9 cellular contexts compared by ENCODE assay signal in genomic region chr4:8198206-8198905, GRCh38. TPM values are rescaled to one million over a fixed set of nuclear protein-coding genes. Genes with fewer than 3 reads are reported as not detected.
DNase-seq lines count a peak whose midpoint lies in the region; ATAC-seq and TF ChIP-seq lines count a peak whose summit lies in the region.
"Had no signal": no experiment of that assay in that cellular context is flagged by ENCODE, and none has a peak within 500 bp of the region (broad histone marks: within the 10 kb centered on the region; RNA-seq: fewer than 3 reads in every experiment).

No MANE protein-coding gene starts in this region.

- no peak for TF ChIP-seq EP300 in tibial nerve (IDR thresholded peaks at IDR 0.05)
- no peak for TF ChIP-seq EP300 in ovary (IDR thresholded peaks at IDR 0.05)

- H3K9me3 ChIP-seq in tibial nerve (no peaks in the 10 kb centered on the region), ovary (no peaks in the 10 kb centered on the region)

- WGBS in tibial nerve, 2 donors: 71 to 77% methylated on average over 12 to 16 of the region's 17 CpGs
- WGBS in ovary, 3 donors: 73 to 84% (median 77%) methylated on average over 17 of the region's 17 CpGs

- CTCF ChIA-PET in WTC11 (lab: Charles Lee): interaction anchor here (1.2 to 4.7 kb wide), 3 partner anchors 22 to 122 kb away, joined by 3 to 22 read pairs (median 4); no protein-coding TSS in a partner anchor

- POLR2A ChIA-PET in WTC11 (lab: Charles Lee): interaction anchor here (0.6 kb wide), 1 partner anchor 1164 kb away, joined by 4 read pairs; no protein-coding TSS in a partner anchor

- no peak for DNase-seq in activated T-cell treated with anti-CD3 and anti-CD28 coated beads, Interleukin-2, amount 50 U/mL, for 4 hours
- no peak for DNase-seq in activated T-cell treated with anti-CD3 and anti-CD28 coated beads for 4 hours
- DNase-seq in WTC11 (ENCODE audit: low spot score): no peak
- DNase-seq in left colon: peak; percentile 69 to 77
- no peak for DNase-seq in tibial nerve (ENCODE audit: low spot score in 2 of 2)
- DNase-seq in middle frontal gyrus (ENCODE audit: extremely low spot score, low spot score): no peak
- no peak for DNase-seq in ovary
- no peak for DNase-seq in islet precursor cell
- DNase-seq: NCI-H1105 had no signal

- H3K4me3 ChIP-seq in tibial nerve: peak overlapping the region in 1 of 4 donors; percentile 49
- H3K4me3 ChIP-seq in ovary: no peak overlapping the region

- TF ChIP-seq POLR2A in tibial nerve (IDR thresholded peaks at IDR 0.05) (no peak), ovary (IDR thresholded peaks at IDR 0.05) (no peak)

- H3K27ac ChIP-seq in tibial nerve (peak overlapping the region in 3 of 4 donors; percentile 9 to 84 (median 12)), ovary (peak overlapping the region in 1 of 2 donors; percentile 12)

- H3K27ac Mint-ChIP-seq in WTC11: peak overlapping the region; percentile 50; the same call in 1 of the 2 replicates

- H3K4me1 ChIP-seq in tibial nerve (peaks cover 0 to 40% (median 28%) of the 10 kb centered on the region in 4 donors), ovary (ENCODE audit: insufficient read depth) (peaks cover 12% of the 10 kb centered on the region)

- peaks cover 42% of the 10 kb centered on the region for H3K4me1 Mint-ChIP-seq in activated T-cell treated with anti-CD3 and anti-CD28 coated beads, Interleukin-2, amount 50 U/mL, for 4 hours (ENCODE audit: low read depth)
- peaks cover 3% of the 10 kb centered on the region; the same call in 1 of the 2 replicates for H3K4me1 Mint-ChIP-seq in WTC11

- no peaks in the 10 kb centered on the region for H3K27me3 Mint-ChIP-seq in activated T-cell treated with anti-CD3 and anti-CD28 coated beads, Interleukin-2, amount 50 U/mL, for 4 hours (ENCODE audit: low read depth)
- H3K27me3 Mint-ChIP-seq in WTC11 (ENCODE audit: low read depth): no peaks in the 10 kb centered on the region

- no peaks in the 10 kb centered on the region for H3K9me3 Mint-ChIP-seq in activated T-cell treated with anti-CD3 and anti-CD28 coated beads, Interleukin-2, amount 50 U/mL, for 4 hours
- no peaks in the 10 kb centered on the region for H3K9me3 Mint-ChIP-seq in WTC11

- H3K4me3 Mint-ChIP-seq in activated T-cell treated with anti-CD3 and anti-CD28 coated beads, Interleukin-2, amount 50 U/mL, for 4 hours: peak overlapping the region; percentile 88
- no peak overlapping the region for H3K4me3 Mint-ChIP-seq in WTC11

- H3K36me3 Mint-ChIP-seq in activated T-cell treated with anti-CD3 and anti-CD28 coated beads, Interleukin-2, amount 50 U/mL, for 4 hours (ENCODE audit: insufficient read depth): no peaks in the 10 kb centered on the region
- H3K36me3 Mint-ChIP-seq in WTC11: no peaks in the 10 kb centered on the region

- no peak for TF ChIP-seq CTCF in WTC11 (IDR thresholded peaks at IDR 0.05)
- no peak for TF ChIP-seq CTCF in tibial nerve (IDR thresholded peaks at IDR 0.05)
- no peak for TF ChIP-seq CTCF in ovary (IDR thresholded peaks at IDR 0.05)

- H3K27me3 ChIP-seq in tibial nerve (no peaks in the 10 kb centered on the region), ovary (no peaks in the 10 kb centered on the region)

- intact Hi-C loops in left colon (cut with DNase I, micrococcal nuclease) (no loop called here), ovary (cut with DNase I) (no loop called here)

- H3K36me3 ChIP-seq in tibial nerve (no peaks in the 10 kb centered on the region), ovary (no peaks in the 10 kb centered on the region)

- no peak for ATAC-seq in activated T-cell treated with anti-CD3 and anti-CD28 coated beads, Interleukin-2, amount 50 U/mL, for 4 hours
- ATAC-seq in WTC11: no peak
- ATAC-seq in left colon: peak; percentile 60

TF ChIP-seq in WTC11, 78 proteins besides CTCF, POLR2A, EP300 and RAD21 (continues in another document):
- TF ChIP-seq GTF2I (CRISPR knock-in tag; conservative IDR thresholded peaks at IDR 0.05): no peak
- TF ChIP-seq RORB (CRISPR knock-in tag; IDR thresholded peaks at IDR 0.05): no peak
- no peak for TF ChIP-seq FOXJ3 (CRISPR knock-in tag; IDR thresholded peaks at IDR 0.05; ENCODE audit: borderline replicate concordance)
- TF ChIP-seq PRDM15 (CRISPR knock-in tag; IDR thresholded peaks at IDR 0.05): no peak
- no peak for TF ChIP-seq ERG (CRISPR knock-in tag; IDR thresholded peaks at IDR 0.05)
- TF ChIP-seq ZNF512 (CRISPR knock-in tag; IDR thresholded peaks at IDR 0.05; ENCODE audit: borderline replicate concordance): no peak
- TF ChIP-seq ESRRA (CRISPR knock-in tag; IDR thresholded peaks at IDR 0.05; ENCODE audit: borderline replicate concordance): no peak
- no peak for TF ChIP-seq ZNF138 (CRISPR knock-in tag; conservative IDR thresholded peaks at IDR 0.05)
- TF ChIP-seq E2F5 (CRISPR knock-in tag; IDR thresholded peaks at IDR 0.05): no peak

RNA-seq across cellular contexts. Expression of gene SH3TC1, which starts 0.7 kb away (rescaled TPM):
- total RNA-seq in activated T-cell treated with anti-CD3 and anti-CD28 coated beads, Interleukin-2, amount 50 U/mL, for 4 hours: 1 to 10 TPM; 3.0 to 8.8 (median 4.0) TPM
- 0.42 to 0.64 TPM (median 0.55 TPM) in 3 replicates for total RNA-seq in WTC11 (2021)
- 10 to 100 TPM; 13.8 to 18.3 TPM for total RNA-seq in left colon
- total RNA-seq in tibial nerve: 100 to 1,000 TPM in 1 of 4 donors, 10 to 100 TPM in 3; 31.6 to 176 (median 69.7) TPM
- 10 to 100 TPM in 3 of 7 donors, 1 to 10 TPM in 4; 4.6 to 34.5 (median 7.7) TPM for total RNA-seq in ovary
- 1 to 10 TPM; 1.1 to 3.4 TPM for polyA plus RNA-seq in ovary

RNA-seq across cellular contexts. Expression of gene ABLIM2, which starts 39.7 kb away (rescaled TPM):
- under 1 TPM; 0.26 to 0.54 (median 0.30) TPM for total RNA-seq in activated T-cell treated with anti-CD3 and anti-CD28 coated beads, Interleukin-2, amount 50 U/mL, for 4 hours
- 2.6 to 3.9 TPM (median 2.8 TPM) in 3 replicates for total RNA-seq in WTC11 (2021)
- 10 to 100 TPM; 18.7 to 24.4 TPM for total RNA-seq in left colon
- 100 to 1,000 TPM in 1 of 4 donors, 10 to 100 TPM in 3; 29.1 to 125 (median 41.7) TPM for total RNA-seq in tibial nerve
- total RNA-seq in ovary: 1 to 10 TPM in 5 of 7 donors, under 1 TPM in 2; 0.81 to 7.9 (median 3.0) TPM
- 1 to 10 TPM in 1 of 2 donors, under 1 TPM in 1; 0.87 to 1.3 TPM for polyA plus RNA-seq in ovary

Comparison
In these comparisons a context has a peak if more than half of its experiments do, and no peak if none do; other contexts are left out.
1. DNase-seq: peak in left colon (2 of 2); none in activated T-cell treated with anti-CD3 and anti-CD28 coated beads, Interleukin-2, amount 50 U/mL, for 4 hours (single experiment), activated T-cell treated with anti-CD3 and anti-CD28 coated beads for 4 hours (single experiment), WTC11 (single experiment), tibial nerve (0 of 2), middle frontal gyrus (single experiment), ovary (0 of 5) and islet precursor cell (single experiment).